ENCODE assay signal across 1 cellular context in genomic region chr10:4633186-4633585, GRCh38.
TF ChIP-seq lines count a peak whose summit lies in the region.

No MANE protein-coding gene starts in this region.

TF ChIP-seq in H1, 55 proteins besides CTCF, POLR2A, EP300 and RAD21:
- TF ChIP-seq ATF2 (IDR thresholded peaks at IDR 0.05; ENCODE audit: low read length) (no peak), GABPA (IDR thresholded peaks at IDR 0.05; ENCODE audit: borderline replicate concordance, insufficient read depth, low read length) (no peak), KDM4A (IDR thresholded peaks at IDR 0.05; ENCODE audit: low read depth, low read length, severe bottlenecking) (no peak), CEBPB (IDR thresholded peaks at IDR 0.05; ENCODE audit: low read depth, low read length) (no peak), BCL11A (IDR thresholded peaks at IDR 0.05; ENCODE audit: low read depth in 2 of 2, low read length in 2 of 2) (no peak), NANOG (IDR thresholded peaks at IDR 0.05; ENCODE audit: insufficient read depth, low read depth, low read length, poor library complexity, severe bottlenecking) (no peak), SP1 (IDR thresholded peaks at IDR 0.05; ENCODE audit: low read depth, low read length) (no peak), TBP (IDR thresholded peaks at IDR 0.05; ENCODE audit: low read depth, low read length) (no peak), JUND (IDR thresholded peaks at IDR 0.05; ENCODE audit: low read length) (no peak), CBX5 (IDR thresholded peaks at IDR 0.05; ENCODE audit: low read depth, low read length) (no peak), RXRA (IDR thresholded peaks at IDR 0.05; ENCODE audit: insufficient read depth, low read depth, low read length) (no peak), TAF7 (optimal IDR thresholded peaks at IDR 0.05; ENCODE audit: borderline replicate concordance, low read depth, low read length) (no peak), SAP30 (IDR thresholded peaks at IDR 0.05; ENCODE audit: insufficient read depth, insufficient replicate concordance, low read length) (no peak)
- TF ChIP-seq, protein P1, sequence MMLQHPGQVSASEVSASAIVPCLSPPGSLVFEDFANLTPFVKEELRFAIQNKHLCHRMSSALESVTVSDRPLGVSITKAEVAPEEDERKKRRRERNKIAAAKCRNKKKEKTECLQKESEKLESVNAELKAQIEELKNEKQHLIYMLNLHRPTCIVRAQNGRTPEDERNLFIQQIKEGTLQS (IDR thresholded peaks at IDR 0.05; ENCODE audit: insufficient read depth, low read depth, low read length): no peak
- TF ChIP-seq, protein P2, sequence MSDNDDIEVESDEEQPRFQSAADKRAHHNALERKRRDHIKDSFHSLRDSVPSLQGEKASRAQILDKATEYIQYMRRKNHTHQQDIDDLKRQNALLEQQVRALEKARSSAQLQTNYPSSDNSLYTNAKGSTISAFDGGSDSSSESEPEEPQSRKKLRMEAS (IDR thresholded peaks at IDR 0.05): no peak
